In genomic region chrX:30712214-30712613, GRCh38 we compare ENCODE assay signal across 16 cellular contexts.
"Had no signal": no experiment of that assay in that cellular context is flagged by ENCODE, and none has a peak within 500 bp of the region (broad histone marks: within the 10 kb centered on the region; RNA-seq: fewer than 3 reads in every experiment).

No MANE protein-coding gene starts in this region.

- H3K4me1 ChIP-seq: foreskin keratinocyte, left lung, parathyroid adenoma, right lobe of liver, SJSA1 had no signal

- H3K9ac ChIP-seq: parathyroid adenoma had no signal

- H3K36me3 Mint-ChIP-seq: mesothelial cell of epicardium had no signal

- H3K36me3 ChIP-seq: SJSA1 had no signal

- H3K27ac ChIP-seq: dorsolateral prefrontal cortex, foreskin keratinocyte, left lung, neutrophil, parathyroid adenoma, right lobe of liver, SJSA1 had no signal

- H3K27ac Mint-ChIP-seq: endodermal cell had no signal

- DNase-seq: activated gamma-delta T cell treated with Interleukin-2 at 50 U/mL for 16 hours; activated naive CD8-positive, alpha-beta T cell treated with anti-CD3 and anti-CD28 coated beads for 36 hours; stimulated activated CD4-positive, alpha-beta T cell treated with anti-CD3 and anti-CD28 coated beads, Interleukin-15, amount 100 ng/mL, for 24 hours; stimulated activated CD4-positive, alpha-beta T cell treated with anti-CD3 and anti-CD28 coated beads, Interleukin-2, amount 100 ng/mL, for 48 hours; T-helper 9 cell had no signal

- H3K79me2 ChIP-seq: parathyroid adenoma had no signal

- H3K27me3 Mint-ChIP-seq: activated naive CD8-positive, alpha-beta T cell treated with anti-CD3 and anti-CD28 coated beads for 36 hours had no signal

- H3K4me3 ChIP-seq: dorsolateral prefrontal cortex, left lung, right lobe of liver, SJSA1 had no signal

- H3K9me3 Mint-ChIP-seq: activated naive CD8-positive, alpha-beta T cell treated with anti-CD3 and anti-CD28 coated beads for 36 hours; activated T-cell treated with anti-CD3 and anti-CD28 coated beads, Interleukin-2, amount 50 U/mL, for 4 hours; endodermal cell; mesothelial cell of epicardium; natural killer cell treated with Interleukin-12 subunit alpha and Interleukin-12 subunit beta and Interleukin-15 and Interleukin-18, amount 100 ng/mL, for 72 hours had no signal

- H2AFZ ChIP-seq: parathyroid adenoma had no signal

- H3K27me3 ChIP-seq: foreskin keratinocyte, left lung, neutrophil, right lobe of liver, SJSA1 had no signal

- H3K4me3 Mint-ChIP-seq: activated T-cell treated with anti-CD3 and anti-CD28 coated beads, Interleukin-2, amount 50 U/mL, for 4 hours; endodermal cell; mesothelial cell of epicardium had no signal
